In the genomic region with DNA sequence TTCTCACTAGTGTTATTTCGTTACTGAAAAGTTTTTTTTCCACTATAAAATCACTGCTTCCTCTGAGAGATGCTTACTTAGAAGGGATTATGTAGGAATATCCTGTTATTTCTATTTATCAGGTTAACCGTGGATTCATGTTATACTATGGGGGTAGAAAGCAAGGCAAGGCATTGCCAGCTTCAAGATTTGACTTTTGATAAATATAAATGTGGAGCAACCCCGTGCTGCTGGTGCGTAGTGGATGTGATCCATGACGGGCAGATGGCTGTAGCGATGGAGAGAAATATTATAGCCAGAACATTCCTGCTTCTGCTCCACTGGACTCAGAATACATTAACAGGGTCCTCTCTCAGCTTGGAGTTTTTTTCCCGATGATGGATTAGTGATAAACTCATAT, we compare ENCODE assay signal across 21 cellular contexts.
DNase-seq lines count a peak whose midpoint lies in the region; ATAC-seq and TF ChIP-seq lines count a peak whose summit lies in the region.
"Had no signal": no experiment of that assay in that cellular context is flagged by ENCODE, and none has a peak within 500 bp of the region (broad histone marks: within the 10 kb centered on the region; RNA-seq: fewer than 3 reads in every experiment).

No MANE protein-coding gene starts in this region.

- H3K27me3 Mint-ChIP-seq in nephron (ENCODE audit: low read depth), result no peaks in the 10 kb centered on the region

- no peak overlapping the region for H3K4me3 Mint-ChIP-seq in nephron
- H3K4me3 Mint-ChIP-seq: CD4-positive, alpha-beta memory T cell had no signal

- no peaks in the 10 kb centered on the region for H3K36me3 ChIP-seq in mucosa of descending colon (ENCODE audit: low read depth)

- DNase-seq in DMS 273 (lab: John Stamatoyannopoulos, UW; ENCODE audit: unreplicated experiment) (peak; percentile 40), NCI-H2171 treated with DMSO at 0.1 percent for 48 hours (lab: John Stamatoyannopoulos, UW) (peak; percentile 19), mucosa of descending colon (no peak)
- no peak for DNase-seq in activated CD8-positive, alpha-beta memory T cell treated with anti-CD3 and anti-CD28 coated beads for 24 hours
- no peak for DNase-seq in activated CD4-positive, alpha-beta T cell treated with anti-CD3 and anti-CD28 coated beads, Interleukin-2, amount 50 U/mL, for 1 hour
- DNase-seq: 8988T; ACHN; AML-193; C1 segment of cervical spinal cord; Calu3; CD4-positive, alpha-beta memory T cell; COR-L47; DMS79; EL; GDM1; GM23248; H7; HCEC 1CT had no signal

- H3K4me1 ChIP-seq in mucosa of descending colon (ENCODE audit: low read depth), result no peaks in the 10 kb centered on the region
- H3K4me1 ChIP-seq: A549 had no signal

- ATAC-seq in mucosa of descending colon, result no peak
- ATAC-seq: A549, GM12878 had no signal

- peaks cover 7% of the 10 kb centered on the region for H3K9me3 Mint-ChIP-seq in nephron

- peak overlapping the region in 2 of 3 experiments; percentile 9 to 67 for H3K27ac Mint-ChIP-seq in nephron

- TF ChIP-seq CTCF in nephron (IDR thresholded peaks at IDR 0.05; ENCODE audit: unreplicated experiment in 3 of 3) (no peak), mucosa of descending colon (IDR thresholded peaks at IDR 0.05) (no peak)

- intact Hi-C loops in mucosa of descending colon (cut with DNase I, micrococcal nuclease), result no loop called here

- H3K4me1 Mint-ChIP-seq in nephron, result peaks cover 31% of the 10 kb centered on the region
- H3K4me1 Mint-ChIP-seq: CD4-positive, alpha-beta memory T cell had no signal

- H3K36me3 Mint-ChIP-seq in nephron (ENCODE audit: low read depth), result peaks cover 8% of the 10 kb centered on the region
- H3K36me3 Mint-ChIP-seq: CD4-positive, alpha-beta memory T cell had no signal

- H3K4me3 ChIP-seq in mucosa of descending colon, result no peak overlapping the region
- H3K4me3 ChIP-seq: A549, GM12878, GM23248 had no signal

- H3K9me3 ChIP-seq in mucosa of descending colon, result no peaks in the 10 kb centered on the region
- H3K9me3 ChIP-seq: A549 had no signal

Comparison
In these comparisons a context has a peak if more than half of its experiments do, and no peak if none do; other contexts are left out.
1. DNase-seq: peak in DMS 273 (single experiment) and NCI-H2171 treated with DMSO at 0.1 percent for 48 hours (single experiment); none in mucosa of descending colon (0 of 3), activated CD8-positive, alpha-beta memory T cell treated with anti-CD3 and anti-CD28 coated beads for 24 hours (single experiment) and activated CD4-positive, alpha-beta T cell treated with anti-CD3 and anti-CD28 coated beads, Interleukin-2, amount 50 U/mL, for 1 hour (single experiment).